21 cellular contexts compared by ENCODE assay signal in the genomic region with DNA sequence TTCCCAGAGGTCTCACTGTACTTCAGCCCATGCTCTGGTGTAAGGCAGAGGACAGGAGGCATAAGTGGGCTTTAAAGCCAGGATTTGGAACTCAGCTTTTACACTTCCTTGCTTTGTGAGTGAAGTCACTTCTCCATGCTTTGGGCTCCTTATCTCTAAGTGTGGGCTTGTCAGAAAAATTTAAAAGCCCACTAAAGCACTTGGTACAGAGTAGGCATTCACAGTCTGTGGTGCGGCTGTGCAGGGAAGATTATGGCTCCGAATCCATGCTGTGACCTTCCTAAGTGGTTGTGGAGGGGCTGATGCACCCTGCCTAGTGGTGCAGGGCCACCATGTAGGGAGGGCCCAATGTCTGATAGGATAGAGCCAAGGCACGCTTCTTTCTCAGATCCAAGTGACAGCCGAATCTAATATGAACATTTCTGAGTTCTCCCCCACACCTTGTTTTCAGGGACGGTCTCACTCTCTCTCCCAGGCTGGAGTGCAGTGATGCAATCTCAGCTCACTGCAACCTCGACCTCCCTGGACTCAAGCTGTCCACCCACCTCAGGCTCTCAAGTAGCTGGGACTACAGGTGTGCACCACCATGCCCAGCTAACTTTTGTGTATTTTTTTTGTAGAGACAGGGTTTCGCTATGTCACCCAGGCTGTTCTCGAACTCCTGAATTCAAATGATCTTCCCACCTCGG.
"Had no signal": no experiment of that assay in that cellular context is flagged by ENCODE, and none has a peak within 500 bp of the region (broad histone marks: within the 10 kb centered on the region; RNA-seq: fewer than 3 reads in every experiment).

No MANE protein-coding gene starts in this region.

- H3K27ac ChIP-seq: brain microvascular endothelial cell, coronary artery, prostate gland, right atrium auricular region, tibial nerve, uterus had no signal

- DNase-seq: activated CD4-positive, alpha-beta T cell treated with anti-CD3 and anti-CD28 coated beads for 48 hours; activated CD4-positive, CD25-positive, alpha-beta regulatory T cell; activated CD8-positive, alpha-beta memory T cell treated with anti-CD3 and anti-CD28 coated beads, Interleukin-2, amount 50 U/mL, for 4 hours; activated CD8-positive, alpha-beta T cell treated with anti-CD3 and anti-CD28 coated beads, Interleukin-2, amount 10 ng/mL, durations not matched to agents 7 days and 5 days; activated naive CD4-positive, alpha-beta T cell treated with anti-CD3 and anti-CD28 coated beads, Interleukin-2, amount 10 ng/mL, durations not matched to agents 7 days and 5 days; activated naive CD8-positive, alpha-beta T cell treated with anti-CD3 and anti-CD28 coated beads, Interleukin-2, amount 50 U/mL, for 24 hours; activated T-cell treated with anti-CD3 and anti-CD28 coated beads, Interleukin-2, amount 50 U/mL, for 4 hours; anterior cingulate cortex; brain microvascular endothelial cell; head of caudate nucleus; T-helper 17 cell; uterus had no signal

- H3K27me3 ChIP-seq: brain microvascular endothelial cell, right atrium auricular region, tibial nerve, uterus had no signal

- H3K9me3 Mint-ChIP-seq: activated naive CD4-positive, alpha-beta T cell treated with anti-CD3 and anti-CD28 coated beads, Interleukin-2, amount 10 ng/mL, durations not matched to agents 7 days and 5 days; activated naive CD8-positive, alpha-beta T cell treated with anti-CD3 and anti-CD28 coated beads, Interleukin-2, amount 50 U/mL, for 24 hours; activated T-cell treated with anti-CD3 and anti-CD28 coated beads, Interleukin-2, amount 50 U/mL, for 4 hours; central memory CD8-positive, alpha-beta T cell; stimulated activated naive CD8-positive, alpha-beta T cell treated with anti-CD3 and anti-CD28 coated beads, Interleukin-15, Interleukin-2, amounts not matched to agents 100 ng/mL and 50 ng/mL, for 24 hours had no signal

- H3K4me3 ChIP-seq: coronary artery, prostate gland, right atrium auricular region, tibial nerve, uterus had no signal

- H3K4me3 Mint-ChIP-seq: activated CD8-positive, alpha-beta T cell treated with anti-CD3 and anti-CD28 coated beads, Interleukin-2, amount 10 ng/mL, durations not matched to agents 7 days and 5 days; activated naive CD4-positive, alpha-beta T cell treated with anti-CD3 and anti-CD28 coated beads, Interleukin-2, amount 10 ng/mL, durations not matched to agents 7 days and 5 days; activated naive CD8-positive, alpha-beta T cell treated with anti-CD3 and anti-CD28 coated beads, Interleukin-2, amount 50 U/mL, for 24 hours; activated T-cell treated with anti-CD3 and anti-CD28 coated beads, Interleukin-2, amount 50 U/mL, for 4 hours; central memory CD8-positive, alpha-beta T cell; stimulated activated naive CD8-positive, alpha-beta T cell treated with anti-CD3 and anti-CD28 coated beads, Interleukin-15, Interleukin-2, amounts not matched to agents 100 ng/mL and 50 ng/mL, for 24 hours; T-helper 17 cell had no signal

- H3K9me3 ChIP-seq: prostate gland, right atrium auricular region, tibial nerve, uterus had no signal

- H3K27me3 Mint-ChIP-seq: activated naive CD4-positive, alpha-beta T cell treated with anti-CD3 and anti-CD28 coated beads, Interleukin-2, amount 10 ng/mL, durations not matched to agents 7 days and 5 days; activated naive CD8-positive, alpha-beta T cell treated with anti-CD3 and anti-CD28 coated beads, Interleukin-2, amount 50 U/mL, for 24 hours; central memory CD8-positive, alpha-beta T cell; stimulated activated naive CD8-positive, alpha-beta T cell treated with anti-CD3 and anti-CD28 coated beads, Interleukin-15, Interleukin-2, amounts not matched to agents 100 ng/mL and 50 ng/mL, for 24 hours; T-helper 17 cell had no signal

- H3K4me1 Mint-ChIP-seq: central memory CD8-positive, alpha-beta T cell had no signal

- H3K27ac Mint-ChIP-seq: activated CD8-positive, alpha-beta T cell treated with anti-CD3 and anti-CD28 coated beads, Interleukin-2, amount 10 ng/mL, durations not matched to agents 7 days and 5 days; activated naive CD4-positive, alpha-beta T cell treated with anti-CD3 and anti-CD28 coated beads, Interleukin-2, amount 10 ng/mL, durations not matched to agents 7 days and 5 days; activated naive CD8-positive, alpha-beta T cell treated with anti-CD3 and anti-CD28 coated beads, Interleukin-2, amount 50 U/mL, for 24 hours; stimulated activated naive CD8-positive, alpha-beta T cell treated with anti-CD3 and anti-CD28 coated beads, Interleukin-15, Interleukin-2, amounts not matched to agents 100 ng/mL and 50 ng/mL, for 24 hours; T-helper 17 cell had no signal

- FAIRE-seq: frontal cortex, keratinocyte had no signal

- ATAC-seq: activated CD8-positive, alpha-beta T cell treated with anti-CD3 and anti-CD28 coated beads, Interleukin-2, amount 10 ng/mL, durations not matched to agents 7 days and 5 days; activated naive CD8-positive, alpha-beta T cell treated with anti-CD3 and anti-CD28 coated beads, Interleukin-2, amount 50 U/mL, for 24 hours; activated T-cell treated with anti-CD3 and anti-CD28 coated beads, Interleukin-2, amount 50 U/mL, for 4 hours; left lobe of liver; T-helper 17 cell had no signal

- H3K36me3 ChIP-seq: prostate gland, right atrium auricular region, uterus had no signal

- H3K4me1 ChIP-seq: uterus had no signal
